ENCODE assay signal across 1 cellular context in the genomic region with DNA sequence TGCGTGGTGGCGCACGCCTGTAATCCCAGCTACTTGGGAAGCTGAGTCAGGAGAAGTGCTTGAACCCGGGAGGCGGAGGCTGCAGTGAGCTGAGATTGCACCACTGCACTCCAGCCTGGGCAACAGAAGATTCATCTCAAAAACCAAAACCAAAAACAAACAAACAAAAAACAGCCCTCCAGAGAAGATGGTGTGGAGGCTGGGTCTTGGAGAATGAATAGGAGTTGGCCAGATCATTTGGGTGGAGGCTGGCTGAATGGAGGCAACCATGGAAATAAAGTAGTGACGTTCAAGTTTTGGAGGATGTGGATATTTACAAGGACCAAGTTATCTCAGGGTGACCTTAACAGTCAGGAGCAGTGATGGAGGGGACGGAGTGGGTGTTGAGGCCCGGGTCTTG.
TF ChIP-seq lines count a peak whose summit lies in the region.

No MANE protein-coding gene starts in this region.

TF ChIP-seq in GM12878, 131 proteins besides CTCF, POLR2A, EP300 and RAD21 (continued from another document):
- TF ChIP-seq, protein P1, sequence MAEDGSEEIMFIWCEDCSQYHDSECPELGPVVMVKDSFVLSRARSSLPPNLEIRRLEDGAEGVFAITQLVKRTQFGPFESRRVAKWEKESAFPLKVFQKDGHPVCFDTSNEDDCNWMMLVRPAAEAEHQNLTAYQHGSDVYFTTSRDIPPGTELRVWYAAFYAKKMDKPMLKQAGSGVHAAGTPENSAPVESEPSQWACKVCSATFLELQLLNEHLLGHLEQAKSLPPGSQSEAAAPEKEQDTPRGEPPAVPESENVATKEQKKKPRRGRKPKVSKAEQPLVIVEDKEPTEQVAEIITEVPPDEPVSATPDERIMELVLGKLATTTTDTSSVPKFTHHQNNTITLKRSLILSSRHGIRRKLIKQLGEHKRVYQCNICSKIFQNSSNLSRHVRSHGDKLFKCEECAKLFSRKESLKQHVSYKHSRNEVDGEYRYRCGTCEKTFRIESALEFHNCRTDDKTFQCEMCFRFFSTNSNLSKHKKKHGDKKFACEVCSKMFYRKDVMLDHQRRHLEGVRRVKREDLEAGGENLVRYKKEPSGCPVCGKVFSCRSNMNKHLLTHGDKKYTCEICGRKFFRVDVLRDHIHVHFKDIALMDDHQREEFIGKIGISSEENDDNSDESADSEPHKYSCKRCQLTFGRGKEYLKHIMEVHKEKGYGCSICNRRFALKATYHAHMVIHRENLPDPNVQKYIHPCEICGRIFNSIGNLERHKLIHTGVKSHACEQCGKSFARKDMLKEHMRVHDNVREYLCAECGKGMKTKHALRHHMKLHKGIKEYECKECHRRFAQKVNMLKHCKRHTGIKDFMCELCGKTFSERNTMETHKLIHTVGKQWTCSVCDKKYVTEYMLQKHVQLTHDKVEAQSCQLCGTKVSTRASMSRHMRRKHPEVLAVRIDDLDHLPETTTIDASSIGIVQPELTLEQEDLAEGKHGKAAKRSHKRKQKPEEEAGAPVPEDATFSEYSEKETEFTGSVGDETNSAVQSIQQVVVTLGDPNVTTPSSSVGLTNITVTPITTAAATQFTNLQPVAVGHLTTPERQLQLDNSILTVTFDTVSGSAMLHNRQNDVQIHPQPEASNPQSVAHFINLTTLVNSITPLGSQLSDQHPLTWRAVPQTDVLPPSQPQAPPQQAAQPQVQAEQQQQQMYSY (CRISPR knock-in tag; IDR thresholded peaks at IDR 0.05): no peak
- TF ChIP-seq SPI1 (IDR thresholded peaks at IDR 0.05; ENCODE audit: borderline replicate concordance, insufficient read depth, low read depth, low read length) (no peak), FOS (IDR thresholded peaks at IDR 0.05; ENCODE audit: borderline replicate concordance, extremely low read depth, insufficient read length) (no peak), RCOR1 (conservative IDR thresholded peaks at IDR 0.05; ENCODE audit: low read depth, low read length) (no peak), SREBF2 (IDR thresholded peaks at IDR 0.05; ENCODE audit: low read length) (no peak)
